ENCODE assay signal across 8 cellular contexts in genomic region chr1:52032785-52033131, GRCh38. TPM values are rescaled to one million over a fixed set of nuclear protein-coding genes. Genes with fewer than 3 reads are reported as not detected.
DNase-seq lines count a peak whose midpoint lies in the region; ATAC-seq and TF ChIP-seq lines count a peak whose summit lies in the region.

No MANE protein-coding gene starts in this region.

- H3K4me3 ChIP-seq in RWPE2 (ENCODE audit: severe bottlenecking) = peak overlapping the region; percentile 92
- peak overlapping the region; percentile 79 to 86 (median 83) for H3K4me3 ChIP-seq in right lobe of liver

- no peaks in the 10 kb centered on the region for H3K9me3 Mint-ChIP-seq in stimulated activated naive CD8-positive, alpha-beta T cell treated with anti-CD3 and anti-CD28 coated beads, Interleukin-15, amount 100 ng/mL, for 72 hours

- H3K27ac ChIP-seq in RWPE2 (ENCODE audit: poor library complexity, severe bottlenecking) = peak overlapping the region; percentile 53
- H3K27ac ChIP-seq in right lobe of liver = peak overlapping the region; percentile 68 to 82 (median 70)

- H3K27me3 ChIP-seq in RWPE2 (ENCODE audit: insufficient read depth, poor library complexity, severe bottlenecking) (no peaks in the 10 kb centered on the region), right lobe of liver (no peaks in the 10 kb centered on the region)

- H3K36me3 ChIP-seq in RWPE2 (ENCODE audit: low read depth) = peaks cover 49% of the 10 kb centered on the region
- H3K36me3 ChIP-seq in right lobe of liver = no peaks in the 10 kb centered on the region

- intact Hi-C loops in right lobe of liver (cut with DNase I) = no loop called here

- peak overlapping the region; percentile 95 to 98 for H3K27ac Mint-ChIP-seq in stimulated activated naive CD8-positive, alpha-beta T cell treated with anti-CD3 and anti-CD28 coated beads, Interleukin-15, amount 100 ng/mL, for 72 hours

- TF ChIP-seq CTCF in RWPE2 (IDR thresholded peaks at IDR 0.05; ENCODE audit: poor library complexity, severe bottlenecking) (no peak), right lobe of liver (IDR thresholded peaks at IDR 0.05) (no peak)

- peaks cover 34% of the 10 kb centered on the region for H3K4me1 Mint-ChIP-seq in stimulated activated naive CD8-positive, alpha-beta T cell treated with anti-CD3 and anti-CD28 coated beads, Interleukin-15, amount 100 ng/mL, for 72 hours

- 10% methylated on average over 7 of the region's 24 CpGs for whole genome bisulfite sequencing in right lobe of liver (ENCODE audit: insufficient coverage, low coverage, low lambda C conversion rate, missing lambda C conversion rate)

- H3K4me1 ChIP-seq in RWPE2 (ENCODE audit: insufficient read depth, poor library complexity, severe bottlenecking) (peaks cover 16% of the 10 kb centered on the region), right lobe of liver (peaks cover 0 to 56% (median 14%) of the 10 kb centered on the region in 4 donors)

- no peak for TF ChIP-seq POLR2A in right lobe of liver (IDR thresholded peaks at IDR 0.05)

- ATAC-seq in HG02840 (IDR thresholded peaks at IDR 0.05; ENCODE audit: low FRiP score, unreplicated experiment) (peak; percentile 29), RWPE2 (ENCODE audit: low read depth) (peak; percentile 57), right lobe of liver (peak; percentile 43 to 59 (median 54))
- ATAC-seq in stimulated activated naive CD8-positive, alpha-beta T cell treated with anti-CD3 and anti-CD28 coated beads, Interleukin-15, amount 100 ng/mL, for 72 hours = peak; percentile 16

- H3K9me3 ChIP-seq in RWPE2 (ENCODE audit: severe bottlenecking) (no peaks in the 10 kb centered on the region), right lobe of liver (no peaks in the 10 kb centered on the region)

- no peaks in the 10 kb centered on the region for H3K27me3 Mint-ChIP-seq in stimulated activated naive CD8-positive, alpha-beta T cell treated with anti-CD3 and anti-CD28 coated beads, Interleukin-15, amount 100 ng/mL, for 72 hours

- H3K4me3 Mint-ChIP-seq in stimulated activated naive CD8-positive, alpha-beta T cell treated with anti-CD3 and anti-CD28 coated beads, Interleukin-15, amount 100 ng/mL, for 72 hours = peak overlapping the region; percentile 89 to 95

- DNase-seq in activated CD4-positive, alpha-beta T cell treated with anti-CD3 and anti-CD28 coated beads for 48 hours = peak; percentile 20
- no peak for DNase-seq in activated CD4-positive, alpha-beta T cell treated with anti-CD3 and anti-CD28 coated beads for 1 hour
- DNase-seq in RWPE2 (ENCODE audit: low spot score) (peak; percentile 57), dermis blood vessel endothelial cell (peak; percentile 71), right lobe of liver (peak; percentile 47 to 62 (median 47)), Kasumi-1 (lab: John Stamatoyannopoulos, UW) (no peak)
- DNase-seq in stimulated activated naive CD8-positive, alpha-beta T cell treated with anti-CD3 and anti-CD28 coated beads, Interleukin-15, amount 100 ng/mL, for 72 hours = peak in 1 of 2 donors; percentile 15

RNA-seq across cellular contexts. Expression of gene KTI12, which starts 0.9 kb away (rescaled TPM):
- total RNA-seq in dermis blood vessel endothelial cell (12.8 and 14.1 TPM in 2 replicates), right lobe of liver (1 to 10 TPM; 2.9 to 7.5 (median 4.2) TPM)

RNA-seq across cellular contexts. Expression of gene TXNDC12, which starts 22.2 kb away (rescaled TPM):
- 23.0 and 37.8 TPM in 2 replicates for total RNA-seq in dermis blood vessel endothelial cell
- 10 to 100 TPM; 26.8 to 40.8 (median 32.0) TPM for total RNA-seq in right lobe of liver

RNA-seq across cellular contexts. Expression of gene BTF3L4, which starts 23.3 kb away (rescaled TPM):
- 30.7 and 43.9 TPM in 2 replicates for total RNA-seq in dermis blood vessel endothelial cell
- total RNA-seq in right lobe of liver = 10 to 100 TPM; 11.9 to 26.2 (median 15.2) TPM

RNA-seq across cellular contexts. Expression of gene RAB3B, which starts 42.3 kb away (rescaled TPM):
- total RNA-seq in dermis blood vessel endothelial cell (1.0 and 5.4 TPM in 2 replicates), right lobe of liver (1 to 10 TPM in 3 of 6 experiments, under 1 TPM in 3; 0.05 to 9.7 (median 4.4) TPM)

Comparison
In these comparisons a context has a peak if more than half of its experiments do, and no peak if none do; other contexts are left out.
1. DNase-seq: peak in activated CD4-positive, alpha-beta T cell treated with anti-CD3 and anti-CD28 coated beads for 48 hours (single experiment), RWPE2 (single experiment), dermis blood vessel endothelial cell (single experiment) and right lobe of liver (3 of 3); none in activated CD4-positive, alpha-beta T cell treated with anti-CD3 and anti-CD28 coated beads for 1 hour (single experiment) and Kasumi-1 (0 of 2).
2. Peak in every context shown above with its lines, with median percentiles within 50 percentile points of each other: ATAC-seq.